In genomic region chr3:57018246-57018645, GRCh38 we compare ENCODE assay signal across 29 cellular contexts. TPM values are rescaled to one million over a fixed set of nuclear protein-coding genes. Genes with fewer than 3 reads are reported as not detected.
"Had no signal": no experiment of that assay in that cellular context is flagged by ENCODE, and none has a peak within 500 bp of the region (broad histone marks: within the 10 kb centered on the region; RNA-seq: fewer than 3 reads in every experiment).

No MANE protein-coding gene starts in this region.

- H3K4me2 ChIP-seq: neural progenitor cell had no signal

- H3K27ac ChIP-seq: esophagus squamous epithelium, lower lobe of right lung, neural progenitor cell, parathyroid adenoma, right atrium auricular region, stomach, thoracic aorta, upper lobe of left lung had no signal

- H3K9ac ChIP-seq: neural progenitor cell, parathyroid adenoma had no signal

- H3K4me3 ChIP-seq: esophagus squamous epithelium, heart right ventricle, lower lobe of right lung, neural progenitor cell, right atrium auricular region, stomach, thoracic aorta, tibial nerve, upper lobe of left lung had no signal

- H3K4me3 Mint-ChIP-seq: effector memory CD8-positive, alpha-beta T cell; immature natural killer cell; natural killer cell; neural progenitor cell; stimulated activated effector memory CD8-positive, alpha-beta T cell treated with anti-CD3 and anti-CD28 coated beads, Interleukin-12 subunit alpha, Interleukin-12 subunit beta, amount 100 ng/mL, for 72 hours had no signal

- ATAC-seq: effector memory CD8-positive, alpha-beta T cell; left colon; left ventricle myocardium superior; natural killer cell; sciatic nerve; stimulated activated effector memory CD8-positive, alpha-beta T cell treated with anti-CD3 and anti-CD28 coated beads, Interleukin-12 subunit alpha, Interleukin-12 subunit beta, amount 100 ng/mL, for 72 hours had no signal

- H2AFZ ChIP-seq: neural progenitor cell, parathyroid adenoma had no signal

- H3K36me3 Mint-ChIP-seq: immature natural killer cell; natural killer cell; neural progenitor cell; stimulated activated effector memory CD8-positive, alpha-beta T cell treated with anti-CD3 and anti-CD28 coated beads, Interleukin-12 subunit alpha, Interleukin-12 subunit beta, amount 100 ng/mL, for 72 hours had no signal

- H3K9me3 ChIP-seq: esophagus squamous epithelium, lower lobe of right lung, right atrium auricular region, stomach, thoracic aorta, tibial nerve, upper lobe of left lung had no signal

- H3K9me3 Mint-ChIP-seq: effector memory CD8-positive, alpha-beta T cell; natural killer cell; neural progenitor cell; stimulated activated effector memory CD8-positive, alpha-beta T cell treated with anti-CD3 and anti-CD28 coated beads, Interleukin-12 subunit alpha, Interleukin-12 subunit beta, amount 100 ng/mL, for 72 hours had no signal

- H3K27ac Mint-ChIP-seq: effector memory CD8-positive, alpha-beta T cell; immature natural killer cell; natural killer cell; neural progenitor cell; progenitor cell of endocrine pancreas; stimulated activated effector memory CD8-positive, alpha-beta T cell treated with anti-CD3 and anti-CD28 coated beads, Interleukin-12 subunit alpha, Interleukin-12 subunit beta, amount 100 ng/mL, for 72 hours had no signal

- H3K27me3 ChIP-seq: esophagus squamous epithelium, heart right ventricle, neural progenitor cell, right atrium auricular region, stomach, tibial nerve, upper lobe of left lung had no signal

- H3K4me1 Mint-ChIP-seq: immature natural killer cell; natural killer cell; stimulated activated effector memory CD8-positive, alpha-beta T cell treated with anti-CD3 and anti-CD28 coated beads, Interleukin-12 subunit alpha, Interleukin-12 subunit beta, amount 100 ng/mL, for 72 hours had no signal

- DNase-seq: cortex of kidney; effector memory CD8-positive, alpha-beta T cell; erythroblast; esophagus squamous epithelium; foreskin melanocyte; glutamatergic neuron; heart right ventricle; immature natural killer cell; kidney glomerular epithelial cell; left colon; left ventricle myocardium superior; lower lobe of right lung; natural killer cell; stimulated activated CD4-positive, alpha-beta T cell treated with anti-CD3 and anti-CD28 coated beads, Interleukin-2, amount 100 ng/mL, for 24 hours; stimulated activated CD4-positive, alpha-beta T cell treated with anti-CD3 and anti-CD28 coated beads, Interleukin-4, amount 100 ng/mL, for 24 hours; stimulated activated naive CD4-positive, alpha-beta T cell treated with Interleukin-2 at 50 U/mL for 16 hours; stomach had no signal

- H3K36me3 ChIP-seq: heart right ventricle, lower lobe of right lung, neural progenitor cell, right atrium auricular region, stomach, thoracic aorta, tibial nerve, upper lobe of left lung had no signal

- H3K27me3 Mint-ChIP-seq: progenitor cell of endocrine pancreas had no signal

- H3K4me1 ChIP-seq: lower lobe of right lung, upper lobe of left lung had no signal

RNA-seq across cellular contexts. Expression of gene SPATA12, which starts 42.2 kb away (rescaled TPM):
- total RNA-seq: heart right ventricle, left colon, left ventricle myocardium superior, mesenteric fat pad, natural killer cell, osteoblast, right atrium auricular region, sciatic nerve, skeletal muscle tissue, stomach, thoracic aorta, tibial nerve had no signal
- polyA plus RNA-seq: heart right ventricle, immature natural killer cell had no signal
